ENCODE assay signal across 1 cellular context in genomic region chr17:18122991-18123753, GRCh38.
TF ChIP-seq lines count a peak whose summit lies in the region.

No MANE protein-coding gene starts in this region.

TF ChIP-seq in HepG2, 621 proteins besides CTCF, POLR2A, EP300 and RAD21:
- no peak for TF ChIP-seq PPARG (CRISPR knock-in tag; conservative IDR thresholded peaks at IDR 0.05)
- TF ChIP-seq MNT (IDR thresholded peaks at IDR 0.05), result peak; percentile 43; the same call in 1 of the 2 replicates
